ENCODE assay signal across 8 cellular contexts in the genomic region with DNA sequence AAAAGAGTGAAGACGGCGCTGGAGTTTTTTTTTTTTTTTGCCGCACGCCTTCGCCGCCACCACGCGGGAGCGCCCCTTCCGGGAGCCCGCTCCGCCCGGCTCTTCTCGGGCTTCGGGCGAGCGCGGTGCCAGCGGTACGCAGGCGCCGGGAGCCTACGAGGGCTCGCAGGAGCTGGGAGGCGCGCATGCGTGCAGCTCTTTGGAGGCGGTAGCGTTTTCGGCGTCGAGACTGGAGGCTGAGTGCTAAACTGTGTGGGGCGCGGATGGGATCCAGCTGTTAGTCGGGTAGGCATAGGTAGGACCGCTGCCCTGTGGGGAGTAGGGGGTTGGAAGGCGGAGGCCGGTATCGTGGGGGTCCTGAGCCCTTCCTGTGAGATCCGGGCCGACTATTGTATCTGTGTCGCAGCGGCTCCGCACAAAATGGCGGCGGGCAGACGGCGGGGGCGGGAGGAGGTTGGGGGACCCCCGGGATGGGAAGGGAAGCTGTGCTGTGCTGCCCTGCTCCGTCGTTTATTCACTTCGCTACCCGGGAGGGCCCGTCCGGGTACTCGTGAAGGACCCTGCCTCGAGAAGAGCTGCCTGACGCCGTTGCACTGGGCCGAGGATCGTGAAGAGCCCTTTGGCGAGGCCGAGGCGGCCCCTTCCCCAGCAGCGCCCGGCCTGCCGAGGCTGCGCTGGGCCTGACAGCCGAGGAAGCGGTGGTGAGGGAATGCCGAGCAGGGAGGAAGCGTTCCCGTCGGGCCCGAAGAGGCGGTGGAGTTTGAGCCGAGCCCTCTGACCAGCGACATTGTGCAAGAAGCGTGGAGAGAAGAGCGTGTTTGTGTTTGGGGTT. TPM values are rescaled to one million over a fixed set of nuclear protein-coding genes. Genes with fewer than 3 reads are reported as not detected.
DNase-seq lines count a peak whose midpoint lies in the region; ATAC-seq and TF ChIP-seq lines count a peak whose summit lies in the region.

A gene with protein sequence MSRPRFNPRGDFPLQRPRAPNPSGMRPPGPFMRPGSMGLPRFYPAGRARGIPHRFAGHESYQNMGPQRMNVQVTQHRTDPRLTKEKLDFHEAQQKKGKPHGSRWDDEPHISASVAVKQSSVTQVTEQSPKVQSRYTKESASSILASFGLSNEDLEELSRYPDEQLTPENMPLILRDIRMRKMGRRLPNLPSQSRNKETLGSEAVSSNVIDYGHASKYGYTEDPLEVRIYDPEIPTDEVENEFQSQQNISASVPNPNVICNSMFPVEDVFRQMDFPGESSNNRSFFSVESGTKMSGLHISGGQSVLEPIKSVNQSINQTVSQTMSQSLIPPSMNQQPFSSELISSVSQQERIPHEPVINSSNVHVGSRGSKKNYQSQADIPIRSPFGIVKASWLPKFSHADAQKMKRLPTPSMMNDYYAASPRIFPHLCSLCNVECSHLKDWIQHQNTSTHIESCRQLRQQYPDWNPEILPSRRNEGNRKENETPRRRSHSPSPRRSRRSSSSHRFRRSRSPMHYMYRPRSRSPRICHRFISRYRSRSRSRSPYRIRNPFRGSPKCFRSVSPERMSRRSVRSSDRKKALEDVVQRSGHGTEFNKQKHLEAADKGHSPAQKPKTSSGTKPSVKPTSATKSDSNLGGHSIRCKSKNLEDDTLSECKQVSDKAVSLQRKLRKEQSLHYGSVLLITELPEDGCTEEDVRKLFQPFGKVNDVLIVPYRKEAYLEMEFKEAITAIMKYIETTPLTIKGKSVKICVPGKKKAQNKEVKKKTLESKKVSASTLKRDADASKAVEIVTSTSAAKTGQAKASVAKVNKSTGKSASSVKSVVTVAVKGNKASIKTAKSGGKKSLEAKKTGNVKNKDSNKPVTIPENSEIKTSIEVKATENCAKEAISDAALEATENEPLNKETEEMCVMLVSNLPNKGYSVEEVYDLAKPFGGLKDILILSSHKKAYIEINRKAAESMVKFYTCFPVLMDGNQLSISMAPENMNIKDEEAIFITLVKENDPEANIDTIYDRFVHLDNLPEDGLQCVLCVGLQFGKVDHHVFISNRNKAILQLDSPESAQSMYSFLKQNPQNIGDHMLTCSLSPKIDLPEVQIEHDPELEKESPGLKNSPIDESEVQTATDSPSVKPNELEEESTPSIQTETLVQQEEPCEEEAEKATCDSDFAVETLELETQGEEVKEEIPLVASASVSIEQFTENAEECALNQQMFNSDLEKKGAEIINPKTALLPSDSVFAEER (N-terminal part only) (plus strand): TSS at position 202 of the 832 bp plus-strand sequence. CDS start 17,173 bp downstream, outside the sequence.

- under 1% methylated on average over 81 of the region's 81 CpGs for WGBS in right cardiac atrium

- ATAC-seq in HG02884 (IDR thresholded peaks at IDR 0.05; ENCODE audit: unreplicated experiment): peak; percentile 93
- peak; percentile 97 for ATAC-seq in T-helper 17 cell
- ATAC-seq in right cardiac atrium: peak; percentile 99

- H3K4me3 ChIP-seq in right cardiac atrium (ENCODE audit: low read length) (peak within 1 kb of the TSS; percentile 80), vagina (peak within 1 kb of the TSS; percentile 82 to 97)

- H3K36me3 ChIP-seq in vagina: no peaks in the 10 kb centered on the region

- intact Hi-C loops in right cardiac atrium (cut with DNase I): loop anchor here in 1 of 4 donors (5.0 kb wide), 1 partner anchor 109 kb away; no protein-coding TSS in a partner anchor
- intact Hi-C loops in vagina (cut with DNase I): no loop called here

- H3K4me1 ChIP-seq in right cardiac atrium (ENCODE audit: control insufficient read depth, insufficient read depth, low read length) (no peaks in the 10 kb centered on the region), vagina (peaks cover 49% of the 10 kb centered on the region)

- H3K4me1 Mint-ChIP-seq in T-helper 17 cell: peaks cover 21% of the 10 kb centered on the region

- H3K9me3 ChIP-seq in T-helper 17 cell (ENCODE audit: control insufficient read depth, low read length, poor library complexity, severe bottlenecking) (peaks cover 1% of the 10 kb centered on the region), right cardiac atrium (ENCODE audit: control insufficient read depth, low read length) (no peaks in the 10 kb centered on the region), vagina (no peaks in the 10 kb centered on the region)

- H3K27ac Mint-ChIP-seq in T-helper 17 cell: peak within 1 kb of the TSS; percentile 96

- DNase-seq in NCI-H146 treated with DMSO at 0.1 percent for 48 hours (lab: John Stamatoyannopoulos, UW; ENCODE audit: unreplicated experiment) (peak; percentile 80), T-helper 17 cell (peak; percentile 89 to 95 (median 92)), right cardiac atrium (peak; percentile 96 to 98 (median 98)), putamen (ENCODE audit: low spot score) (peak; percentile 94), vagina (ENCODE audit: extremely low spot score in 2 of 2) (peak in 1 of 2 donors; percentile 92)

- H3K36me3 Mint-ChIP-seq in T-helper 17 cell (ENCODE audit: low read depth): peaks cover 6% of the 10 kb centered on the region

- TF ChIP-seq CTCF in vagina (IDR thresholded peaks at IDR 0.05): peak; percentile 19 to 85 (median 45)

- TF ChIP-seq POLR2A in GM15510 (IDR thresholded peaks at IDR 0.05; ENCODE audit: borderline replicate concordance, extremely low read depth, insufficient read length) (peak; percentile 85), vagina (IDR thresholded peaks at IDR 0.05) (peak in 1 of 2 donors; percentile 95)

- H3K4me3 Mint-ChIP-seq in T-helper 17 cell: peak within 1 kb of the TSS; percentile 97

- H3K27ac ChIP-seq in angular gyrus (ENCODE audit: low read depth, low read length): peak within 1 kb of the TSS; percentile 90
- H3K27ac ChIP-seq in right cardiac atrium (ENCODE audit: low read length): peak within 1 kb of the TSS; percentile 93
- peak within 1 kb of the TSS; percentile 92 for H3K27ac ChIP-seq in vagina

- no peaks in the 10 kb centered on the region for H3K27me3 Mint-ChIP-seq in T-helper 17 cell

- H3K27me3 ChIP-seq in right cardiac atrium (ENCODE audit: control insufficient read depth, insufficient read depth) (no peaks in the 10 kb centered on the region), vagina (no peaks in the 10 kb centered on the region)

RNA-seq across cellular contexts. Expression of the gene that starts here (rescaled TPM):
- total RNA-seq in T-helper 17 cell (100 to 1,000 TPM in 1 of 2 donors, 10 to 100 TPM in 1; 93.7 to 104 TPM), right cardiac atrium (10 to 100 TPM; 72.3 to 84.2 (median 78.9) TPM), vagina (139 TPM)
- polyA plus RNA-seq in right cardiac atrium: 69.9 TPM
